Comparison of ENCODE assay signal across 2 cellular contexts in the genomic region with DNA sequence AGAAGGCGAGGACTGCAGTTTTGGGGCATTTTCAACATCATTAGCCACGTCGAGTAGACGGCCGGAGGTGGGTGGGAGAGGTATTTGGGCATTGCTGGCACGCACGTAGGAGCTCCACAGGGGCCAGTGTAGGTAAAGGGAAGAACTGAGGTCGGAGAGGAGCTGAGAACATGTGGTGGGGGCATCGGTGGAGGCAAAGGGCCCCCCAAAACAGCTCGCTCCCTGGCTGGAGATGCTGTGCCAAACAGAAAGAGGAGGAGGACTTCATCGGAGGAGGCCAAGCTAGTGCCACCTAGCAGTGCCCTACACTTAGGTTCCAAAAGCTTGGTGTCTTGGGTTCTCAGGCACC.
TF ChIP-seq lines count a peak whose summit lies in the region.

No MANE protein-coding gene starts in this region.

TF ChIP-seq in HepG2, 621 proteins besides CTCF, POLR2A, EP300 and RAD21:
- TF ChIP-seq ZSCAN31 (CRISPR knock-in tag; IDR thresholded peaks at IDR 0.05; ENCODE audit: low read depth), result no peak
- no peak for TF ChIP-seq ZBTB1 (CRISPR knock-in tag; IDR thresholded peaks at IDR 0.05; ENCODE audit: borderline replicate concordance)
- TF ChIP-seq ZNF441 (CRISPR knock-in tag; IDR thresholded peaks at IDR 0.05; ENCODE audit: borderline replicate concordance), result no peak
- TF ChIP-seq ZNF674 (CRISPR knock-in tag; IDR thresholded peaks at IDR 0.05; ENCODE audit: low read depth), result no peak
- TF ChIP-seq RELA (CRISPR knock-in tag; IDR thresholded peaks at IDR 0.05), result no peak
- no peak for TF ChIP-seq ZNF670 (CRISPR knock-in tag; IDR thresholded peaks at IDR 0.05; ENCODE audit: borderline replicate concordance)
- TF ChIP-seq ZNF7 (CRISPR knock-in tag; IDR thresholded peaks at IDR 0.05), result no peak
- no peak for TF ChIP-seq ZNF260 (CRISPR knock-in tag; IDR thresholded peaks at IDR 0.05; ENCODE audit: borderline replicate concordance, low read depth)
- no peak for TF ChIP-seq ATF7-NPFF (CRISPR knock-in tag; IDR thresholded peaks at IDR 0.05; ENCODE audit: low read depth)
- no peak for TF ChIP-seq CEBPG (CRISPR knock-in tag; IDR thresholded peaks at IDR 0.05)
- no peak for TF ChIP-seq ZNF672 (CRISPR knock-in tag; IDR thresholded peaks at IDR 0.05)
- TF ChIP-seq MLLT10 (CRISPR knock-in tag; IDR thresholded peaks at IDR 0.05), result no peak
- TF ChIP-seq FOXM1 (CRISPR knock-in tag; IDR thresholded peaks at IDR 0.05), result no peak
- TF ChIP-seq ZNF282 (IDR thresholded peaks at IDR 0.05; ENCODE audit: partially characterized antibody), result no peak
TF ChIP-seq in HepG2: peak in this region for 0.

TF ChIP-seq in K562, 482 proteins besides CTCF, POLR2A, EP300 and RAD21:
- TF ChIP-seq ZC3H4 (CRISPR knock-in tag; IDR thresholded peaks at IDR 0.05; ENCODE audit: borderline replicate concordance) (peak; percentile 88; the same call in 1 of the 2 replicates), RB1 (IDR thresholded peaks at IDR 0.05; ENCODE audit: low read depth) (0 out of 2 replicates have a peak, but pooled peaks have one; percentile 11), HNRNPLL (IDR thresholded peaks at IDR 0.05; ENCODE audit: low read depth, low read length, poor library complexity, severe bottlenecking) (no peak), POLR2G (IDR thresholded peaks at IDR 0.05; ENCODE audit: low read depth, low read length) (peak; percentile 61), TBP (optimal IDR thresholded peaks at IDR 0.05; ENCODE audit: low read depth, low read length) (no peak), DPF2 (IDR thresholded peaks at IDR 0.05) (no peak), KDM5B (IDR thresholded peaks at IDR 0.05; ENCODE audit: insufficient replicate concordance, low read depth, low read length) (peak; percentile 55), POLR2AphosphoS5 (IDR thresholded peaks at IDR 0.05; ENCODE audit: control insufficient read depth, insufficient read depth, low read depth, low read length) (peak; percentile 35; the same call in 1 of the 2 replicates), KDM1A (IDR thresholded peaks at IDR 0.05) (no peak), SUPT5H (IDR thresholded peaks at IDR 0.05) (peak; percentile 64; the same call in 1 of the 2 replicates), POLR2AphosphoS2 (IDR thresholded peaks at IDR 0.05; ENCODE audit: low read length) (peak; percentile 93), HMGN3 (IDR thresholded peaks at IDR 0.05; ENCODE audit: borderline replicate concordance, extremely low read depth, insufficient read length, low read depth, low read length) (peak; percentile 35), SMARCA4 (IDR thresholded peaks at IDR 0.05) (no peak), CBFB (CRISPR knock-in tag; IDR thresholded peaks at IDR 0.05) (no peak), RBFOX2 (IDR thresholded peaks at IDR 0.05; ENCODE audit: low read depth, low read length) (peak; percentile 75)
- TF ChIP-seq, protein P1, sequence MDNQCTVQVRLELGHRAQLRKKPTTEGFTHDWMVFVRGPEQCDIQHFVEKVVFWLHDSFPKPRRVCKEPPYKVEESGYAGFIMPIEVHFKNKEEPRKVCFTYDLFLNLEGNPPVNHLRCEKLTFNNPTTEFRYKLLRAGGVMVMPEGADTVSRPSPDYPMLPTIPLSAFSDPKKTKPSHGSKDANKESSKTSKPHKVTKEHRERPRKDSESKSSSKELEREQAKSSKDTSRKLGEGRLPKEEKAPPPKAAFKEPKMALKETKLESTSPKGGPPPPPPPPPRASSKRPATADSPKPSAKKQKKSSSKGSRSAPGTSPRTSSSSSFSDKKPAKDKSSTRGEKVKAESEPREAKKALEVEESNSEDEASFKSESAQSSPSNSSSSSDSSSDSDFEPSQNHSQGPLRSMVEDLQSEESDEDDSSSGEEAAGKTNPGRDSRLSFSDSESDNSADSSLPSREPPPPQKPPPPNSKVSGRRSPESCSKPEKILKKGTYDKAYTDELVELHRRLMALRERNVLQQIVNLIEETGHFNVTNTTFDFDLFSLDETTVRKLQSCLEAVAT (IDR thresholded peaks at IDR 0.05), result peak in 1 of 2 experiments; percentile 38; a peak in 1 of 4 replicates
- TF ChIP-seq, protein P2, sequence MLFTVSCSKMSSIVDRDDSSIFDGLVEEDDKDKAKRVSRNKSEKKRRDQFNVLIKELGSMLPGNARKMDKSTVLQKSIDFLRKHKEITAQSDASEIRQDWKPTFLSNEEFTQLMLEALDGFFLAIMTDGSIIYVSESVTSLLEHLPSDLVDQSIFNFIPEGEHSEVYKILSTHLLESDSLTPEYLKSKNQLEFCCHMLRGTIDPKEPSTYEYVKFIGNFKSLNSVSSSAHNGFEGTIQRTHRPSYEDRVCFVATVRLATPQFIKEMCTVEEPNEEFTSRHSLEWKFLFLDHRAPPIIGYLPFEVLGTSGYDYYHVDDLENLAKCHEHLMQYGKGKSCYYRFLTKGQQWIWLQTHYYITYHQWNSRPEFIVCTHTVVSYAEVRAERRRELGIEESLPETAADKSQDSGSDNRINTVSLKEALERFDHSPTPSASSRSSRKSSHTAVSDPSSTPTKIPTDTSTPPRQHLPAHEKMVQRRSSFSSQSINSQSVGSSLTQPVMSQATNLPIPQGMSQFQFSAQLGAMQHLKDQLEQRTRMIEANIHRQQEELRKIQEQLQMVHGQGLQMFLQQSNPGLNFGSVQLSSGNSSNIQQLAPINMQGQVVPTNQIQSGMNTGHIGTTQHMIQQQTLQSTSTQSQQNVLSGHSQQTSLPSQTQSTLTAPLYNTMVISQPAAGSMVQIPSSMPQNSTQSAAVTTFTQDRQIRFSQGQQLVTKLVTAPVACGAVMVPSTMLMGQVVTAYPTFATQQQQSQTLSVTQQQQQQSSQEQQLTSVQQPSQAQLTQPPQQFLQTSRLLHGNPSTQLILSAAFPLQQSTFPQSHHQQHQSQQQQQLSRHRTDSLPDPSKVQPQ (CRISPR knock-in tag; IDR thresholded peaks at IDR 0.05; ENCODE audit: borderline replicate concordance), result no peak
- TF ChIP-seq, protein P3, sequence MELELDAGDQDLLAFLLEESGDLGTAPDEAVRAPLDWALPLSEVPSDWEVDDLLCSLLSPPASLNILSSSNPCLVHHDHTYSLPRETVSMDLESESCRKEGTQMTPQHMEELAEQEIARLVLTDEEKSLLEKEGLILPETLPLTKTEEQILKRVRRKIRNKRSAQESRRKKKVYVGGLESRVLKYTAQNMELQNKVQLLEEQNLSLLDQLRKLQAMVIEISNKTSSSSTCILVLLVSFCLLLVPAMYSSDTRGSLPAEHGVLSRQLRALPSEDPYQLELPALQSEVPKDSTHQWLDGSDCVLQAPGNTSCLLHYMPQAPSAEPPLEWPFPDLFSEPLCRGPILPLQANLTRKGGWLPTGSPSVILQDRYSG (tag; conservative IDR thresholded peaks at IDR 0.05; ENCODE audit: low read depth), result no peak
- TF ChIP-seq, protein P4, sequence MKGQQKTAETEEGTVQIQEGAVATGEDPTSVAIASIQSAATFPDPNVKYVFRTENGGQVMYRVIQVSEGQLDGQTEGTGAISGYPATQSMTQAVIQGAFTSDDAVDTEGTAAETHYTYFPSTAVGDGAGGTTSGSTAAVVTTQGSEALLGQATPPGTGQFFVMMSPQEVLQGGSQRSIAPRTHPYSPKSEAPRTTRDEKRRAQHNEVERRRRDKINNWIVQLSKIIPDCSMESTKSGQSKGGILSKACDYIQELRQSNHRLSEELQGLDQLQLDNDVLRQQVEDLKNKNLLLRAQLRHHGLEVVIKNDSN (CRISPR knock-in tag; IDR thresholded peaks at IDR 0.05), result no peak
- TF ChIP-seq, protein P5, sequence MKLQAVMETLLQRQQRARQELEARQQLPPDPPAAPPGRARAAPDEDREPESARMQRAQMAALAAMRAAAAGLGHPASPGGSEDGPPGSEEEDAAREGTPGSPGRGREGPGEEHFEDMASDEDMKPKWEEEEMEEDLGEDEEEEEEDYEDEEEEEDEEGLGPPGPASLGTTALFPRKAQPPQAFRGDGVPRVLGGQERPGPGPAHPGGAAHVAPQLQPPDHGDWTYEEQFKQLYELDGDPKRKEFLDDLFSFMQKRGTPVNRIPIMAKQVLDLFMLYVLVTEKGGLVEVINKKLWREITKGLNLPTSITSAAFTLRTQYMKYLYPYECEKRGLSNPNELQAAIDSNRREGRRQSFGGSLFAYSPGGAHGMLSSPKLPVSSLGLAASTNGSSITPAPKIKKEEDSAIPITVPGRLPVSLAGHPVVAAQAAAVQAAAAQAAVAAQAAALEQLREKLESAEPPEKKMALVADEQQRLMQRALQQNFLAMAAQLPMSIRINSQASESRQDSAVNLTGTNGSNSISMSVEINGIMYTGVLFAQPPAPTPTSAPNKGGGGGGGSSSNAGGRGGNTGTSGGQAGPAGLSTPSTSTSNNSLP (IDR thresholded peaks at IDR 0.05; ENCODE audit: borderline replicate concordance, low read depth, low read length), result no peak
- TF ChIP-seq, protein P6, sequence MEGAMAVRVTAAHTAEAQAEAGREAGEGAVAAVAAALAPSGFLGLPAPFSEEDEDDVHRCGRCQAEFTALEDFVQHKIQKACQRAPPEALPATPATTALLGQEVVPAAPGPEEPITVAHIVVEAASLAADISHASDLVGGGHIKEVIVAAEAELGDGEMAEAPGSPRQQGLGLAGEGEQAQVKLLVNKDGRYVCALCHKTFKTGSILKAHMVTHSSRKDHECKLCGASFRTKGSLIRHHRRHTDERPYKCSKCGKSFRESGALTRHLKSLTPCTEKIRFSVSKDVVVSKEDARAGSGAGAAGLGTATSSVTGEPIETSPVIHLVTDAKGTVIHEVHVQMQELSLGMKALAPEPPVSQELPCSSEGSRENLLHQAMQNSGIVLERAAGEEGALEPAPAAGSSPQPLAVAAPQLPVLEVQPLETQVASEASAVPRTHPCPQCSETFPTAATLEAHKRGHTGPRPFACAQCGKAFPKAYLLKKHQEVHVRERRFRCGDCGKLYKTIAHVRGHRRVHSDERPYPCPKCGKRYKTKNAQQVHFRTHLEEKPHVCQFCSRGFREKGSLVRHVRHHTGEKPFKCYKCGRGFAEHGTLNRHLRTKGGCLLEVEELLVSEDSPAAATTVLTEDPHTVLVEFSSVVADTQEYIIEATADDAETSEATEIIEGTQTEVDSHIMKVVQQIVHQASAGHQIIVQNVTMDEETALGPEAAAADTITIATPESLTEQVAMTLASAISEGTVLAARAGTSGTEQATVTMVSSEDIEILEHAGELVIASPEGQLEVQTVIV (CRISPR knock-in tag; IDR thresholded peaks at IDR 0.05; ENCODE audit: borderline replicate concordance), result no peak
